8 cellular contexts compared by ENCODE assay signal in the genomic region with DNA sequence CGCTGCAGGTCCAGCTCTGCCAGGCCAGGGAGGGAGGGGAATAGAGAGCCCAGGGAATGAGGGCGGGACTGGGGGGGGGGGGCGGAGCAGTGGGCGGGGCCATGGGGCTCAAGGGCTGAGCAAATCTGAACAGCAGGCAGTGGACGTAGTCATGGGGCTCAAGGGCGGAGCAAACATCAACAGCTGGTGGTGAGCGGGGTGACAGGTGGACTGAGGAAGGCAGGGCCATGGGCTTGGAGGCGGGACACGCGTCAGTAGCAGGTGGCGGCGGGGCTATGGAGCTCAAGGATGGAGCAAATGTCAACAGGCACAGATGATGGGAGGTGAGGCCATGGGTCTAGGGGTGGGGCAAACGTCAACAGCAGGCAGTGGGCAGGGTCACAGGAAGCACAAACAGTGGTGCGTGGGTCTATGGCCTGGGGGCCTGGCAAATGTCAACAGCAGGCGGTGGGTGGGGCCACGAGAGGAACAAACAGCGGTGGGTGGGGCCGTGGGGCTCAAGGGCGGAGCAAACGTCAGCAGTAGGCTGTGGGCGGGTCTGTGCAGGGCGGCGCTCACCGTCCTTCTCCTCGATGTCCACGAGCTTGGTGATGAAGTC. TPM values are rescaled to one million over a fixed set of nuclear protein-coding genes. Genes with fewer than 3 reads are reported as not detected.
DNase-seq lines count a peak whose midpoint lies in the region; ATAC-seq and TF ChIP-seq lines count a peak whose summit lies in the region.
"Not testable (repeated sequence)": the region's sequence is repeated elsewhere in the genome, so short reads cannot be mapped to it uniquely, and the experiment has no call there.

No MANE protein-coding gene starts in this region.

- H3K4me1 ChIP-seq in lower lobe of right lung, result not testable (repeated sequence)

- intact Hi-C loops in lower lobe of right lung (cut with DNase I), result not testable (repeated sequence)

- H3K4me3 ChIP-seq in lower lobe of right lung, result peak overlapping the region; percentile 39

- not testable (repeated sequence) for H3K36me3 ChIP-seq in lower lobe of right lung

- not testable (repeated sequence) for H3K9me3 ChIP-seq in lower lobe of right lung

- H3K27me3 ChIP-seq in lower lobe of right lung (ENCODE audit: low read depth), result not testable (repeated sequence)

- ATAC-seq in HG03558 (IDR thresholded peaks at IDR 0.05; ENCODE audit: extremely low read depth, unreplicated experiment) (peak; percentile 40), lower lobe of right lung (peak; percentile 94)

- not testable (repeated sequence) for H3K27ac ChIP-seq in lower lobe of right lung

- TF ChIP-seq CTCF in GM20000 (IDR thresholded peaks at IDR 0.05; ENCODE audit: extremely low read depth, missing control alignments); lower lobe of right lung (IDR thresholded peaks at IDR 0.05): not testable (repeated sequence)

- DNase-seq in C1 segment of cervical spinal cord (lab: John Stamatoyannopoulos, UW) (peak in 13 of 14 donors; percentile 28 to 86 (median 72)), GM20000 (ENCODE audit: low spot score) (peak; percentile 73), lower lobe of right lung (peak; percentile 98)
- peak; percentile 66 for DNase-seq in NK-92 treated with Interleukin-12 subunit alpha and Interleukin-12 subunit beta, amount 100 ng/mL, for 24 hours (lab: John Stamatoyannopoulos, UW)
- peak; percentile 61 for DNase-seq in activated CD8-positive, alpha-beta memory T cell treated with anti-CD3 and anti-CD28 coated beads, Interleukin-2, amount 50 U/mL, for 1 hour (ENCODE audit: extremely low read depth)
- DNase-seq in effector CD4-positive, alpha-beta T cell, result peak; percentile 78
- DNase-seq in stimulated activated CD4-positive, alpha-beta T cell treated with anti-CD3 and anti-CD28 coated beads, Interleukin-4, amount 100 ng/mL, for 4 hours, result peak; percentile 61 to 73

RNA-seq across cellular contexts. Expression of a gene that starts 5.4 kb away (rescaled TPM):
- 109 TPM for total RNA-seq in lower lobe of right lung

RNA-seq across cellular contexts. Expression of a gene that starts 26.3 kb away (rescaled TPM):
- 0.44 TPM for total RNA-seq in lower lobe of right lung

RNA-seq across cellular contexts. Expression of a gene that starts 41.4 kb away (rescaled TPM):
- not detected for total RNA-seq in lower lobe of right lung

RNA-seq across cellular contexts. Expression of a gene that starts 43.3 kb away (rescaled TPM):
- total RNA-seq in lower lobe of right lung, result 24.2 TPM
